ENCODE assay signal across 11 cellular contexts in genomic region chr18:9594782-9595181, GRCh38. TPM values are rescaled to one million over a fixed set of nuclear protein-coding genes. Genes with fewer than 3 reads are reported as not detected.
DNase-seq lines count a peak whose midpoint lies in the region; ATAC-seq and TF ChIP-seq lines count a peak whose summit lies in the region.
"Had no signal": no experiment of that assay in that cellular context is flagged by ENCODE, and none has a peak within 500 bp of the region (broad histone marks: within the 10 kb centered on the region; RNA-seq: fewer than 3 reads in every experiment).

No MANE protein-coding gene starts in this region.

- no peak overlapping the region for H3K14ac ChIP-seq in trophoblast cell (ENCODE audit: low read length)

- H2BK5ac ChIP-seq in trophoblast cell (ENCODE audit: low read depth, low read length, poor library complexity) = no peak overlapping the region

- H4K8ac ChIP-seq in trophoblast cell (ENCODE audit: low read depth, low read length) = no peak overlapping the region

- H3K27me3 Mint-ChIP-seq in MCF 10A (ENCODE audit: insufficient read depth, unreplicated experiment) = no peaks in the 10 kb centered on the region

- H3K9me3 Mint-ChIP-seq in MCF 10A (ENCODE audit: unreplicated experiment) = peaks cover 19% of the 10 kb centered on the region

- H3K79me2 ChIP-seq in trophoblast cell (ENCODE audit: control insufficient read depth, insufficient read depth, low read length, poor library complexity) = no peaks in the 10 kb centered on the region

- no peak overlapping the region for H3K9ac ChIP-seq in trophoblast cell (ENCODE audit: low read length)

- WGBS in esophagus, 2 donors = 38 to 42% methylated on average over 1 of the region's 1 CpG
- 25 to 52% methylated on average over 1 of the region's 1 CpG for WGBS in upper lobe of left lung, 2 donors
- no CpG with 5 or more reads among the region's 1 CpG for WGBS in trophoblast cell (ENCODE audit: extremely low coverage, insufficient coverage, insufficient read length)

- H2AFZ ChIP-seq in trophoblast cell (ENCODE audit: insufficient read depth, low read length, poor library complexity) = no peak overlapping the region

- ATAC-seq in HG03442 (IDR thresholded peaks at IDR 0.05; ENCODE audit: unreplicated experiment) (peak; percentile 72), thoracic aorta (ENCODE audit: insufficient number of reproducible peaks, low FRiP score, low read depth) (no peak), upper lobe of left lung (ENCODE audit: low FRiP score in 2 of 2) (no peak)
- ATAC-seq: K562 had no signal

- peaks cover 20% of the 10 kb centered on the region for H3K4me1 Mint-ChIP-seq in MCF 10A (ENCODE audit: insufficient read depth, unreplicated experiment)

- H3K9me3 ChIP-seq in breast epithelium (peaks cover 0 to 11% of the 10 kb centered on the region in 2 donors), esophagus (ENCODE audit: control insufficient read depth in 2 of 2, insufficient read depth in 1 of 2, low read depth in 1 of 2, low read length in 1 of 2) (no peaks in the 10 kb centered on the region), thoracic aorta (peaks cover 7% of the 10 kb centered on the region), upper lobe of left lung (peaks cover 0 to 3% (median 0%) of the 10 kb centered on the region in 4 donors), trophoblast cell (ENCODE audit: insufficient read depth, low read depth, low read length) (no peaks in the 10 kb centered on the region)
- H3K9me3 ChIP-seq: prostate gland had no signal

- no peak overlapping the region for H4K12ac ChIP-seq in trophoblast cell (ENCODE audit: low read depth, low read length)

- peak overlapping the region; percentile 57 for H3K27ac Mint-ChIP-seq in MCF 10A (ENCODE audit: low read depth, unreplicated experiment)

- POLR2A ChIA-PET in MCF 10A (lab: Yijun Ruan, JAX) = interaction anchor here (0.6 to 2.4 kb wide), 9 partner anchors 10 to 284 kb away, joined by 3 to 16 read pairs (median 4); no protein-coding TSS in a partner anchor

- H3K27me3 ChIP-seq in breast epithelium = no peaks in the 10 kb centered on the region
- H3K27me3 ChIP-seq in esophagus (ENCODE audit: control insufficient read depth in 1 of 2, insufficient read depth in 2 of 2, low read length in 2 of 2) = no peaks in the 10 kb centered on the region
- no peaks in the 10 kb centered on the region for H3K27me3 ChIP-seq in thoracic aorta (replicated peaks; ENCODE audit: insufficient read depth)
- no peaks in the 10 kb centered on the region for H3K27me3 ChIP-seq in upper lobe of left lung
- no peaks in the 10 kb centered on the region for H3K27me3 ChIP-seq in trophoblast cell (ENCODE audit: insufficient read depth, low read length)

- TF ChIP-seq CTCF in MCF 10A (IDR thresholded peaks at IDR 0.05; ENCODE audit: unreplicated experiment) (no peak), breast epithelium (IDR thresholded peaks at IDR 0.05) (no peak), thoracic aorta (IDR thresholded peaks at IDR 0.05) (no peak), upper lobe of left lung (IDR thresholded peaks at IDR 0.05) (no peak)

- H3K18ac ChIP-seq in trophoblast cell (ENCODE audit: low read length) = no peak overlapping the region

- no peak overlapping the region for H2BK12ac ChIP-seq in trophoblast cell (ENCODE audit: low read length)

- no peak overlapping the region for H3K4me3 ChIP-seq in breast epithelium
- no peak overlapping the region for H3K4me3 ChIP-seq in esophagus (ENCODE audit: low read depth in 1 of 2, low read length in 2 of 2)
- peak overlapping the region; percentile 23 for H3K4me3 ChIP-seq in thoracic aorta
- no peak overlapping the region for H3K4me3 ChIP-seq in upper lobe of left lung
- H3K4me3 ChIP-seq in trophoblast cell (ENCODE audit: low read depth, low read length) = no peak overlapping the region
- H3K4me3 ChIP-seq: K562, prostate gland had no signal

- no peaks in the 10 kb centered on the region for H3K4me1 ChIP-seq in breast epithelium
- H3K4me1 ChIP-seq in esophagus (ENCODE audit: control insufficient read depth in 2 of 2, insufficient read depth in 2 of 2, low read length in 1 of 2) = peaks cover 0 to 2% of the 10 kb centered on the region in 2 donors
- H3K4me1 ChIP-seq in thoracic aorta (ENCODE audit: control insufficient read depth in 1 of 2, low read depth in 2 of 2) = peaks cover 17 to 26% of the 10 kb centered on the region in 2 donors
- peaks cover 13 to 23% (median 21%) of the 10 kb centered on the region in 4 donors for H3K4me1 ChIP-seq in upper lobe of left lung
- H3K4me1 ChIP-seq in trophoblast cell (ENCODE audit: control insufficient read depth in 1 of 2, insufficient read depth in 2 of 2, low read length in 2 of 2) = no peaks in the 10 kb centered on the region
- H3K4me1 ChIP-seq: prostate gland had no signal

- TF ChIP-seq POLR2A in breast epithelium (IDR thresholded peaks at IDR 0.05) = no peak
- no peak for TF ChIP-seq POLR2A in upper lobe of left lung (IDR thresholded peaks at IDR 0.05)

- H3K36me3 Mint-ChIP-seq in MCF 10A (ENCODE audit: insufficient read depth, unreplicated experiment) = peaks cover 28% of the 10 kb centered on the region

- no peak overlapping the region for H2AK5ac ChIP-seq in trophoblast cell (ENCODE audit: low read length)

- CTCF ChIA-PET in MCF 10A (lab: Yijun Ruan, JAX) = interaction anchor here (0.6 to 1.4 kb wide), 2 partner anchors 12 to 19 kb away, joined by 4 to 6 read pairs; no protein-coding TSS in a partner anchor

- no peak overlapping the region for H3K4me2 ChIP-seq in trophoblast cell (ENCODE audit: low read length)

- no peaks in the 10 kb centered on the region for H3K79me1 ChIP-seq in trophoblast cell (ENCODE audit: low read length)

- H2BK120ac ChIP-seq in trophoblast cell (ENCODE audit: insufficient read depth, low read length, poor library complexity) = no peak overlapping the region

- peak overlapping the region; percentile 48 for H3K4me3 Mint-ChIP-seq in MCF 10A (ENCODE audit: unreplicated experiment)

- no peak for TF ChIP-seq EP300 in upper lobe of left lung (IDR thresholded peaks at IDR 0.05)

- DNase-seq in MCF 10A (ENCODE audit: unreplicated experiment) (peak; percentile 17), breast epithelium (ENCODE audit: low spot score in 2 of 2) (no peak), thoracic aorta (ENCODE audit: low spot score) (no peak), putamen (ENCODE audit: low spot score) (no peak), upper lobe of left lung (no peak), trophoblast cell (no peak)
- DNase-seq: glutamatergic neuron had no signal

- H3K23ac ChIP-seq in trophoblast cell (ENCODE audit: low read length) = no peak overlapping the region

- BruUV-seq in MCF 10A (replicated peaks; lab: Mats Ljungman, UMichigan) = no TSS peak

- H4K91ac ChIP-seq in trophoblast cell (ENCODE audit: low read depth, low read length) = no peak overlapping the region

- no peak overlapping the region for H3K4ac ChIP-seq in trophoblast cell (ENCODE audit: low read depth, low read length)

- no peaks in the 10 kb centered on the region for H3K36me3 ChIP-seq in breast epithelium
- H3K36me3 ChIP-seq in esophagus (ENCODE audit: control insufficient read depth in 2 of 2, insufficient read depth in 2 of 2, low read length in 1 of 2) = peaks cover 0 to 2% of the 10 kb centered on the region in 2 donors
- no peaks in the 10 kb centered on the region for H3K36me3 ChIP-seq in thoracic aorta
- peaks cover 0 to 39% (median 6%) of the 10 kb centered on the region in 4 donors for H3K36me3 ChIP-seq in upper lobe of left lung
- H3K36me3 ChIP-seq in trophoblast cell (ENCODE audit: control insufficient read depth in 1 of 2, insufficient read depth in 2 of 2, low read length in 2 of 2) = peaks cover 4 to 6% of the 10 kb centered on the region in 2 experiments
- H3K36me3 ChIP-seq: prostate gland had no signal

- H3K27ac ChIP-seq in breast epithelium (peak overlapping the region in 1 of 2 donors; percentile 11), esophagus (ENCODE audit: low read depth in 2 of 2, low read length in 1 of 2) (peak overlapping the region; percentile 31 to 75), thoracic aorta (no peak overlapping the region), upper lobe of left lung (peak overlapping the region in 2 of 4 donors; percentile 13 to 49), trophoblast cell (ENCODE audit: low read depth, low read length) (no peak overlapping the region)
- H3K27ac ChIP-seq: prostate gland had no signal

- intact Hi-C loops in MCF 10A (cut with micrococcal nuclease) = no loop called here
- intact Hi-C loops in breast epithelium (cut with DNase I; ENCODE audit: low total_unique reads) = no loop called here

RNA-seq across cellular contexts. Expression of gene PPP4R1, which starts 19.6 kb away (rescaled TPM):
- 88.0 and 109 TPM in 2 replicates for total RNA-seq in MCF 10A (2022)
- 100 to 1,000 TPM in 1 of 3 donors, 10 to 100 TPM in 2; 66.7 to 139 (median 93.4) TPM for total RNA-seq in breast epithelium
- polyA plus RNA-seq in esophagus = 10 to 100 TPM; 76.9 to 84.9 TPM
- 100 to 1,000 TPM in 1 of 2 donors, 10 to 100 TPM in 1; 89.3 to 121 TPM for total RNA-seq in thoracic aorta
- 100 to 1,000 TPM; 125 to 239 (median 189) TPM for total RNA-seq in upper lobe of left lung
- polyA plus RNA-seq in trophoblast cell (2013) = 80.3 and 85.6 TPM in 2 replicates

Comparison
In these comparisons a context has a peak if more than half of its experiments do, and no peak if none do; other contexts are left out.
1. H3K27ac ChIP-seq: peak in esophagus (2 of 2); none in thoracic aorta (0 of 2) and trophoblast cell (single experiment).